In the genomic region with DNA sequence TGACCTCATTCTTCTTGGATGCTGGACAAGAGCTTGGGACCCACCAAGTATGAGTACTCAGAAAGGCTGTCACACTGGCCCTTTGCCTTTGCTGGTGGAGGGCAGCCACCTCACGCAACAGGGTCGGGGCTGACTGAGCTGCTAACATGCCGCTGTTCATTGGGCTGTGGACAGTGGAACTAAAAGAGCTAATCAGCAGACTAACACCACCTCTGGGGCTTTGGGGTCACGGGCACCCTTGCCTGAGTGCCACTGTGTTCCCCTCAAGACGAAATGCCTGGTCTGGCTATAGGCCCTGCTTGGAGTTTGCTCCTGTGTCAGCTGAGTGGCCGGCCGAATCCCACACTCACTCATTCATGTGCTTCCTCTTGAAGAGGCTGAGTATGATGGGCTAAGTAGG, we compare ENCODE assay signal across 23 cellular contexts.
"Had no signal": no experiment of that assay in that cellular context is flagged by ENCODE, and none has a peak within 500 bp of the region (broad histone marks: within the 10 kb centered on the region; RNA-seq: fewer than 3 reads in every experiment).

No MANE protein-coding gene starts in this region.

- H3K4me2 ChIP-seq: KMS-11 had no signal

- H3K4me3 Mint-ChIP-seq: activated CD8-positive, alpha-beta memory T cell treated with anti-CD3 and anti-CD28 coated beads, Interleukin-2, amount 10 ng/mL, durations not matched to agents 7 days and 5 days; activated naive CD4-positive, alpha-beta T cell treated with anti-CD3 and anti-CD28 coated beads, Interleukin-2, amount 50 U/mL, for 24 hours; activated T-cell treated with anti-CD3 and anti-CD28 coated beads, Interleukin-2, amount 50 U/mL, for 24 hours; activated T-helper 1 cell treated with anti-CD3 and anti-CD28 coated beads, Interleukin-12 subunit alpha, Interleukin-12 subunit beta, Interleukin-2, Interleukin-4 antibody, amounts not matched to agents 30 ng/mL and 10 ng/mL and 1 ng/mL, durations not matched to agents 14 hours and 24 hours and 36 hours; T-helper 17 cell; WTC11 had no signal

- H3K9ac ChIP-seq: KMS-11 had no signal

- FAIRE-seq: RCC 7860 had no signal

- H3K4me1 Mint-ChIP-seq: activated CD8-positive, alpha-beta memory T cell treated with anti-CD3 and anti-CD28 coated beads, Interleukin-2, amount 10 ng/mL, durations not matched to agents 7 days and 5 days; activated naive CD4-positive, alpha-beta T cell treated with anti-CD3 and anti-CD28 coated beads, Interleukin-2, amount 50 U/mL, for 24 hours; T-helper 17 cell had no signal

- H3K36me3 Mint-ChIP-seq: activated CD8-positive, alpha-beta memory T cell treated with anti-CD3 and anti-CD28 coated beads, Interleukin-2, amount 10 ng/mL, durations not matched to agents 7 days and 5 days; activated naive CD4-positive, alpha-beta T cell treated with anti-CD3 and anti-CD28 coated beads, Interleukin-2, amount 50 U/mL, for 24 hours had no signal

- H3K27me3 Mint-ChIP-seq: activated CD8-positive, alpha-beta memory T cell treated with anti-CD3 and anti-CD28 coated beads, Interleukin-2, amount 10 ng/mL, durations not matched to agents 7 days and 5 days; activated naive CD4-positive, alpha-beta T cell treated with anti-CD3 and anti-CD28 coated beads, Interleukin-2, amount 50 U/mL, for 24 hours; activated T-cell treated with anti-CD3 and anti-CD28 coated beads, Interleukin-2, amount 50 U/mL, for 24 hours; T-helper 17 cell had no signal

- H3K27ac Mint-ChIP-seq: activated CD8-positive, alpha-beta memory T cell treated with anti-CD3 and anti-CD28 coated beads, Interleukin-2, amount 10 ng/mL, durations not matched to agents 7 days and 5 days; activated naive CD4-positive, alpha-beta T cell treated with anti-CD3 and anti-CD28 coated beads, Interleukin-2, amount 50 U/mL, for 24 hours; activated T-cell treated with anti-CD3 and anti-CD28 coated beads, Interleukin-2, amount 50 U/mL, for 24 hours; activated T-helper 1 cell treated with anti-CD3 and anti-CD28 coated beads, Interleukin-12 subunit alpha, Interleukin-12 subunit beta, Interleukin-2, Interleukin-4 antibody, amounts not matched to agents 30 ng/mL and 10 ng/mL and 1 ng/mL, durations not matched to agents 14 hours and 24 hours and 36 hours; T-helper 17 cell; WTC11 had no signal

- ATAC-seq: activated CD8-positive, alpha-beta memory T cell treated with anti-CD3 and anti-CD28 coated beads, Interleukin-2, amount 10 ng/mL, durations not matched to agents 7 days and 5 days; T-helper 17 cell; WTC11 had no signal

- H3K27ac ChIP-seq: KMS-11 had no signal

- DNase-seq: activated CD4-positive, alpha-beta T cell treated with anti-CD3 and anti-CD28 coated beads for 48 hours; activated CD4-positive, alpha-beta T cell treated with anti-CD3 and anti-CD28 coated beads, Interleukin-2, amount 50 U/mL, for 48 hours; activated CD4-positive, CD25-positive, alpha-beta regulatory T cell treated with anti-CD3 and anti-CD28 coated beads, Interleukin-2, amount 50 U/mL, for 72 hours; activated CD8-positive, alpha-beta memory T cell treated with anti-CD3 and anti-CD28 coated beads, Interleukin-2, amount 10 ng/mL, durations not matched to agents 7 days and 5 days; activated effector memory CD4-positive, alpha-beta T cell treated with Interleukin-2 at 50 U/mL for 16 hours; activated naive CD4-positive, alpha-beta T cell; activated T-cell treated with anti-CD3 and anti-CD28 coated beads, Interleukin-2, amount 50 U/mL, for 24 hours; NCI-H1092; NCI-H1417; NCI-H2029; NCI-H345; NCI-H510A treated with DMSO at 0.1 percent for 48 hours; NCI-H69; NK-92 treated with Interleukin-12 subunit alpha and Interleukin-12 subunit beta, amount 100 ng/mL, for 24 hours; PC-3; SIG-M5; T-helper 17 cell; T-helper 9 cell had no signal

- H3K9me3 Mint-ChIP-seq: activated naive CD4-positive, alpha-beta T cell treated with anti-CD3 and anti-CD28 coated beads, Interleukin-2, amount 50 U/mL, for 24 hours; activated T-cell treated with anti-CD3 and anti-CD28 coated beads, Interleukin-2, amount 50 U/mL, for 24 hours; activated T-helper 1 cell treated with anti-CD3 and anti-CD28 coated beads, Interleukin-12 subunit alpha, Interleukin-12 subunit beta, Interleukin-2, Interleukin-4 antibody, amounts not matched to agents 30 ng/mL and 10 ng/mL and 1 ng/mL, durations not matched to agents 14 hours and 24 hours and 36 hours had no signal
